8 cellular contexts compared by ENCODE assay signal in the genomic region with DNA sequence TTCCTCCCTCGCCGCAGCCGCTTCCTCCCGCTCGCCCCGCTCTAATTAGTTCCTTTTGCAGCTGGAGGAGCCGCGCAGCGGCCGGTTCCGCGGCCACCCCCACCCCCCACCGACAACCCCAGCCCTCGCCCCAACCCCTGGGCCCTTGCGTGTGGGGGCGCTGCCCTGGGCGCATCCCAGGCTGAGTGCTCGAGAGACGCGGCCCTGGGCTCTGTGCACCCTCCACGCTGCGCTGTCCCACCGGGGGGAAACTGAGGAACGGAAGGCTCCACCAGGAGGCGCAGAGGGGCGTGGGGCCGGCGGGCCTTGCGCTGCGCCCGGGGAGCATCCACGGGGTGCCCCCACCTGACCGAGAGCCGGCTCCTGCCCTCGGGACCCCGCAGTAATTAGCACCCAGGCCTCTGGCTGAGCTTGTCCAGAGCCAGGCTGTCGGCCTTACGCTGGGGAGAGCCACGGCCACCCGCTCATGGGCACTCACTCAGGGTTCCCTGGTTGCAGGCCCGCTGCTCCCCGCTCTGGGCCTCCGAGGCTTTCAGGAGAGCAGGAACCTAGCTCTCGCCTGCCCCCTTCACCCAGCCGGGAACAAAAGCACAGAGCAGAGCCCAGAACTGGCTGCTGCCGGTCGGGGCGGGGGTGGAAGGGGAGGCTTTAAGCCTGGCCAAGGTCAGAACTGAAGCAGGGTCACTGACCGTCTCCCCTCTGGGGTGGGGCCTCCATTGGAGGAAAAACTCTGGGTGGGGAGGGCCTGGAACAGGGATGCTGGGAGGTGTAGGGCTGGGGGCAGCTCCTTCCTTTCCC. TPM values are rescaled to one million over a fixed set of nuclear protein-coding genes. Genes with fewer than 3 reads are reported as not detected.
A peak's percentile ranks its signal among the peaks of the same experiment; 100 is the strongest.
DNase-seq lines count a peak whose midpoint lies in the region; ATAC-seq lines count a peak whose summit lies in the region.

No MANE protein-coding gene starts in this region.

- H3K9me3 Mint-ChIP-seq in CD8-positive, alpha-beta memory T cell: no peaks in the 10 kb centered on the region

- peaks cover 6% of the 10 kb centered on the region for H3K4me1 ChIP-seq in CD8-positive, alpha-beta memory T cell (ENCODE audit: insufficient read depth, low read length)

- no peak overlapping the region for H3K27ac ChIP-seq in CD8-positive, alpha-beta memory T cell (ENCODE audit: low read depth, low read length)

- peak in 4 of 5 donors; percentile 21 to 66 (median 39) for DNase-seq in CD8-positive, alpha-beta memory T cell
- DNase-seq in KBM-7: peak; percentile 74
- DNase-seq in activated CD4-positive, alpha-beta T cell treated with anti-CD3 and anti-CD28 coated beads for 1 hour: peak; percentile 44
- peak; percentile 87 for DNase-seq in dermis blood vessel endothelial cell
- peak; percentile 77 for DNase-seq in kidney tubule cell (ENCODE audit: low spot score)
- DNase-seq in stimulated activated CD4-positive, alpha-beta T cell treated with anti-CD3 and anti-CD28 coated beads, Interleukin-12 subunit alpha, Interleukin-12 subunit beta, amount 100 ng/mL, for 24 hours (ENCODE audit: low read depth in 2 of 2): peak; percentile 29 to 48
- DNase-seq in SHP77 treated with DMSO at 0.1 percent for 48 hours (lab: John Stamatoyannopoulos, UW): no peak

- CTCF ChIA-PET in CD8-positive, alpha-beta memory T cell (lab: Charles Lee): interaction anchor here (0.6 to 8.0 kb wide), 9 partner anchors 11 to 232 kb away, joined by 3 to 72 read pairs (median 7); no protein-coding TSS in a partner anchor

- no peak overlapping the region for H3K27ac Mint-ChIP-seq in CD8-positive, alpha-beta memory T cell

- no peaks in the 10 kb centered on the region for H3K36me3 ChIP-seq in CD8-positive, alpha-beta memory T cell (ENCODE audit: insufficient read depth, low read length)

- H3K9me3 ChIP-seq in CD8-positive, alpha-beta memory T cell (ENCODE audit: low read length): no peaks in the 10 kb centered on the region

- H3K27me3 ChIP-seq in CD8-positive, alpha-beta memory T cell (ENCODE audit: insufficient read depth, low read length, poor library complexity, severe bottlenecking): no peaks in the 10 kb centered on the region

- peaks cover 0 to 10% (median 0%) of the 10 kb centered on the region in 3 donors for H3K4me1 Mint-ChIP-seq in CD8-positive, alpha-beta memory T cell

- POLR2A ChIA-PET in CD8-positive, alpha-beta memory T cell (lab: Charles Lee): interaction anchor here (0.6 to 0.9 kb wide), 3 partner anchors 12 to 74 kb away, joined by 3 read pairs; partner anchors contain the start of gene TFAP4

- H3K27me3 Mint-ChIP-seq in CD8-positive, alpha-beta memory T cell: peaks cover 0 to 5% of the 10 kb centered on the region in 2 donors

- peak overlapping the region; percentile 39 for H3K4me3 ChIP-seq in CD8-positive, alpha-beta memory T cell (ENCODE audit: low read length)

- in situ Hi-C loops in KBM-7 (cut with MboI; ENCODE audit: low pct_unique_long_range_greater_than_20kb, low sequenced_read_pairs): no loop called here

- ATAC-seq in HG03378 (IDR thresholded peaks at IDR 0.05; ENCODE audit: unreplicated experiment): no peak

- H3K36me3 Mint-ChIP-seq in CD8-positive, alpha-beta memory T cell: no peaks in the 10 kb centered on the region

- H3K4me3 Mint-ChIP-seq in CD8-positive, alpha-beta memory T cell: peak overlapping the region in 6 of 7 donors; percentile 22 to 72 (median 55)

RNA-seq across cellular contexts. Expression of gene GLIS2, which starts 12.1 kb away (rescaled TPM):
- total RNA-seq in CD8-positive, alpha-beta memory T cell: under 1 TPM; 0.13 to 0.26 TPM
- polyA plus RNA-seq in CD8-positive, alpha-beta memory T cell: not detected
- total RNA-seq in dermis blood vessel endothelial cell: 0.79 and 1.2 TPM in 2 replicates

RNA-seq across cellular contexts. Expression of gene PAM16, which starts 23.1 kb away (rescaled TPM):
- 10 to 100 TPM; 66.6 to 70.2 TPM for total RNA-seq in CD8-positive, alpha-beta memory T cell
- 38.6 TPM for polyA plus RNA-seq in CD8-positive, alpha-beta memory T cell
- total RNA-seq in dermis blood vessel endothelial cell: 11.6 and 15.5 TPM in 2 replicates

RNA-seq across cellular contexts. Expression of gene VASN, which starts 43.7 kb away (rescaled TPM):
- under 1 TPM in 1 of 2 experiments, not detected in 1; 0.31 TPM for total RNA-seq in CD8-positive, alpha-beta memory T cell
- polyA plus RNA-seq in CD8-positive, alpha-beta memory T cell: not detected
- 1.9 and 2.2 TPM in 2 replicates for total RNA-seq in dermis blood vessel endothelial cell

RNA-seq across cellular contexts. Expression of gene TFAP4, which starts 55.2 kb away (rescaled TPM):
- 10 to 100 TPM; 43.0 to 43.8 TPM for total RNA-seq in CD8-positive, alpha-beta memory T cell
- polyA plus RNA-seq in CD8-positive, alpha-beta memory T cell: 0.92 TPM
- 4.1 and 7.3 TPM in 2 replicates for total RNA-seq in dermis blood vessel endothelial cell
